8 cellular contexts compared by ENCODE assay signal in genomic region chr2:127884436-127884835, GRCh38. TPM values are rescaled to one million over a fixed set of nuclear protein-coding genes. Genes with fewer than 3 reads are reported as not detected.
DNase-seq lines count a peak whose midpoint lies in the region; ATAC-seq and TF ChIP-seq lines count a peak whose summit lies in the region.

No MANE protein-coding gene starts in this region.

- TF ChIP-seq RAD21 in IMR-90 (IDR thresholded peaks at IDR 0.05; ENCODE audit: low read length), result no peak

- ATAC-seq in IMR-90 (ENCODE audit: low read depth) (0 out of 2 replicates have a peak, but pooled peaks have one; percentile 1), HG03571 (IDR thresholded peaks at IDR 0.05; ENCODE audit: unreplicated experiment) (no peak), GM21367 (IDR thresholded peaks at IDR 0.05; ENCODE audit: unreplicated experiment) (no peak)

- no peak overlapping the region for H2BK15ac ChIP-seq in IMR-90 (ENCODE audit: low read depth, low read length)

- DNase-seq in AG08395 (ENCODE audit: low spot score), result peak; percentile 43
- peak; percentile 89 for DNase-seq in IMR-90
- no peak for DNase-seq in caudate nucleus (lab: John Stamatoyannopoulos, UW)
- no peak for DNase-seq in midbrain (lab: John Stamatoyannopoulos, UW)
- DNase-seq in NCI-H446 (lab: John Stamatoyannopoulos, UW), result no peak

- peak; percentile 94 for TF ChIP-seq POLR2A in IMR-90 (IDR thresholded peaks at IDR 0.05; ENCODE audit: low read depth, low read length)

- H3K36me3 ChIP-seq in IMR-90 (ENCODE audit: control insufficient read depth, insufficient read depth, low read length), result peaks cover 14% of the 10 kb centered on the region
- no peaks in the 10 kb centered on the region for H3K36me3 ChIP-seq in mucosa of stomach (ENCODE audit: control insufficient read depth, insufficient read depth, low read length)

- H3K9me1 ChIP-seq in IMR-90 (ENCODE audit: insufficient read depth, low read length), result no peaks in the 10 kb centered on the region

- peak overlapping the region; percentile 19; the same call in 1 of the 2 replicates for H3K18ac ChIP-seq in IMR-90 (ENCODE audit: low read depth, low read length)

- peaks cover 39% of the 10 kb centered on the region for H4K20me1 ChIP-seq in IMR-90 (ENCODE audit: insufficient read depth, low read length)

- H2AFZ ChIP-seq in IMR-90 (replicated peaks; ENCODE audit: low read length, poor library complexity), result peak overlapping the region; percentile 46

- H2BK120ac ChIP-seq in IMR-90 (ENCODE audit: low read depth, low read length), result no peak overlapping the region

- no peak overlapping the region; the same call in 1 of the 2 replicates for H4K5ac ChIP-seq in IMR-90 (ENCODE audit: low read depth, low read length)

- TF ChIP-seq CTCF in IMR-90 (conservative IDR thresholded peaks at IDR 0.05; ENCODE audit: low read depth, low read length), result no peak

- H3K27ac ChIP-seq in IMR-90 (ENCODE audit: insufficient read depth, low read length) (peak overlapping the region; percentile 91), caudate nucleus (ENCODE audit: low read depth, low read length) (peak overlapping the region; percentile 40)

- peak overlapping the region; percentile 76 for H2BK5ac ChIP-seq in IMR-90 (ENCODE audit: low read depth, low read length, poor library complexity, severe bottlenecking)

- peak overlapping the region; percentile 40; the same call in 1 of the 2 replicates for H3K56ac ChIP-seq in IMR-90 (ENCODE audit: extremely low read depth, insufficient read depth, low read length)

- in situ Hi-C loops in IMR-90 (cut with MboI; ENCODE audit: low sequenced_read_pairs), result loop anchor here (25.0 kb wide), 1 partner anchor 428 kb away; the partner anchor contains the start of gene HS6ST1

- peak overlapping the region; percentile 76; the same call in 1 of the 2 replicates for H2AK5ac ChIP-seq in IMR-90 (ENCODE audit: low read depth, low read length)

- H3K27me3 ChIP-seq in IMR-90 (ENCODE audit: control insufficient read depth, insufficient read depth, low read length) (no peaks in the 10 kb centered on the region), mucosa of stomach (ENCODE audit: control insufficient read depth, insufficient read depth, low read length) (no peaks in the 10 kb centered on the region)

- dilution Hi-C loops in IMR-90 (cut with HindIII; ENCODE audit: low sequenced_read_pairs, unreplicated experiment), result no loop called here

- POLR2A ChIA-PET in IMR-90 (lab: Charles Lee; ENCODE audit: unreplicated experiment), result interaction anchor here (0.7 to 1.1 kb wide), 2 partner anchors 12 to 75 kb away, joined by 5 to 8 read pairs; no protein-coding TSS in a partner anchor

- peaks cover 11 to 62% of the 10 kb centered on the region in 2 experiments; a peak in 3 of 4 replicates for H3K79me1 ChIP-seq in IMR-90 (ENCODE audit: low read depth in 1 of 2, low read length in 2 of 2)

- 0 out of 2 replicates have a peak overlapping the region, but pooled peaks have one; percentile 50 for H4K91ac ChIP-seq in IMR-90 (ENCODE audit: insufficient read depth, low read depth, low read length)

- peak overlapping the region; percentile 82 for H3K4ac ChIP-seq in IMR-90 (ENCODE audit: low read depth, low read length)

- H2BK20ac ChIP-seq in IMR-90 (ENCODE audit: low read depth, low read length), result no peak overlapping the region

- H4K8ac ChIP-seq in IMR-90 (ENCODE audit: low read depth in 2 of 2, low read length in 2 of 2), result peak overlapping the region in 1 of 2 experiments; percentile 52; a peak in 2 of 4 replicates

- peak overlapping the region; percentile 38 for H2AK9ac ChIP-seq in IMR-90 (replicated peaks; ENCODE audit: low read depth, low read length, poor library complexity)

- TSS peak; percentile 48 for BruUV-seq in IMR-90 (replicated peaks; lab: Mats Ljungman, UMichigan)

- H3K4me1 ChIP-seq in IMR-90 (ENCODE audit: control insufficient read depth, insufficient read depth, low read length) (peaks cover 10% of the 10 kb centered on the region), mucosa of stomach (ENCODE audit: control insufficient read depth, insufficient read depth, low read length) (peaks cover 15% of the 10 kb centered on the region)

- peak overlapping the region; percentile 34 for H3K23ac ChIP-seq in IMR-90 (ENCODE audit: low read depth, low read length)

- peak overlapping the region; percentile 92 for H3K4me2 ChIP-seq in IMR-90 (ENCODE audit: low read depth, low read length)

- H3K9ac ChIP-seq in IMR-90 (ENCODE audit: low read depth, low read length) (peak overlapping the region; percentile 84), mucosa of stomach (ENCODE audit: low read length) (peak overlapping the region; percentile 69)

- no CpG with 5 or more reads among the region's 10 CpGs for whole genome bisulfite sequencing in IMR-90 (ENCODE audit: extremely low coverage in 2 of 2, insufficient read length in 1 of 2), 2 experiments

- intact Hi-C loops in IMR-90 (cut with micrococcal nuclease), result no loop called here

- H3K4me3 ChIP-seq in IMR-90 (ENCODE audit: insufficient read depth, low read depth, low read length) (peak overlapping the region; percentile 53), mucosa of stomach (ENCODE audit: low read length) (peak overlapping the region; percentile 43)

- no peaks in the 10 kb centered on the region for H3K9me3 ChIP-seq in IMR-90 (ENCODE audit: control insufficient read depth, insufficient read depth, low read length)
- H3K9me3 ChIP-seq in mucosa of stomach (ENCODE audit: control insufficient read depth, low read length), result no peaks in the 10 kb centered on the region

- CTCF ChIA-PET in IMR-90 (lab: Yijun Ruan, JAX), result interaction anchor here (0.6 to 0.9 kb wide), 2 partner anchors 34 to 150 kb away, joined by 3 to 6 read pairs; no protein-coding TSS in a partner anchor

- H3K14ac ChIP-seq in IMR-90 (replicated peaks; ENCODE audit: low read depth, low read length), result peak overlapping the region; percentile 75

TF ChIP-seq in IMR-90, 13 proteins besides CTCF, POLR2A, EP300 and RAD21:
- TF ChIP-seq BHLHE40 (IDR thresholded peaks at IDR 0.05; ENCODE audit: low read depth, low read length), result no peak
- TF ChIP-seq USF2 (IDR thresholded peaks at IDR 0.05; ENCODE audit: low read depth, low read length), result no peak
- TF ChIP-seq NFE2L2 (IDR thresholded peaks at IDR 0.05; ENCODE audit: low read depth, low read length), result no peak
- peak; percentile 45; the same call in 1 of the 2 replicates for TF ChIP-seq FOS (IDR thresholded peaks at IDR 0.05; ENCODE audit: low read depth, low read length)
- TF ChIP-seq MXI1 (IDR thresholded peaks at IDR 0.05; ENCODE audit: borderline replicate concordance, low read depth, low read length), result no peak
- TF ChIP-seq CEBPB (IDR thresholded peaks at IDR 0.05; ENCODE audit: low read depth, low read length), result 0 out of 2 replicates have a peak, but pooled peaks have one; percentile 2
- TF ChIP-seq CHD1 (IDR thresholded peaks at IDR 0.05; ENCODE audit: low read depth, low read length), result peak; percentile 70; the same call in 1 of the 2 replicates
- TF ChIP-seq RFX5 (IDR thresholded peaks at IDR 0.05; ENCODE audit: low read depth, low read length), result 0 out of 2 replicates have a peak, but pooled peaks have one; percentile 41

RNA-seq across cellular contexts. Expression of gene AMMECR1L, which starts 1.3 kb away (rescaled TPM):
- 14.0 and 16.1 TPM in 2 replicates for total RNA-seq in IMR-90 (2012; rRNA removed)
- polyA plus RNA-seq in IMR-90 (2012; rRNA removed), result 11.0 and 13.4 TPM in 2 replicates
- polyA plus RNA-seq in IMR-90 (2012; cell fraction: cytosol; rRNA removed), result 4.8 and 6.4 TPM in 2 replicates
- 9.6 and 30.5 TPM in 2 replicates for polyA plus RNA-seq in IMR-90 (2012; cell fraction: nucleus; rRNA removed; ENCODE audit: low replicate concordance)

RNA-seq across cellular contexts. Expression of gene POLR2D, which starts 26.5 kb away (rescaled TPM):
- total RNA-seq in IMR-90 (2012; rRNA removed), result 41.6 and 42.2 TPM in 2 replicates
- 12.9 and 18.0 TPM in 2 replicates for polyA plus RNA-seq in IMR-90 (2012; rRNA removed)
- 4.8 and 9.3 TPM in 2 replicates for polyA plus RNA-seq in IMR-90 (2012; cell fraction: cytosol; rRNA removed)
- 1.8 and 7.5 TPM in 2 replicates for polyA plus RNA-seq in IMR-90 (2012; cell fraction: nucleus; rRNA removed; ENCODE audit: low replicate concordance)

Comparison
In these comparisons a context has a peak if more than half of its experiments do, and no peak if none do; other contexts are left out.
1. DNase-seq: peak in AG08395 (single experiment) and IMR-90 (single experiment); none in caudate nucleus (0 of 61), midbrain (single experiment) and NCI-H446 (0 of 2).